Comparison of ENCODE assay signal across 13 cellular contexts in genomic region chr9:114719290-114719689, GRCh38. TPM values are rescaled to one million over a fixed set of nuclear protein-coding genes. Genes with fewer than 3 reads are reported as not detected.
DNase-seq lines count a peak whose midpoint lies in the region; ATAC-seq lines count a peak whose summit lies in the region.
"Had no signal": no experiment of that assay in that cellular context is flagged by ENCODE, and none has a peak within 500 bp of the region (broad histone marks: within the 10 kb centered on the region; RNA-seq: fewer than 3 reads in every experiment).

No MANE protein-coding gene starts in this region.

- no peaks in the 10 kb centered on the region for H3K27me3 Mint-ChIP-seq in activated T-cell treated with anti-CD3 and anti-CD28 coated beads, Interleukin-2, amount 50 U/mL, for 72 hours (ENCODE audit: low read depth)
- H3K27me3 Mint-ChIP-seq in stimulated activated memory B cell treated with anti-CD40 and anti-IgM and Interleukin-4, amounts not matched to agents 10 μg/mL and 1 μg/mL and 100 μg/mL, for 72 hours = peaks cover 33% of the 10 kb centered on the region

- peak overlapping the region; percentile 98 for H3K27ac Mint-ChIP-seq in activated T-cell treated with anti-CD3 and anti-CD28 coated beads, Interleukin-2, amount 50 U/mL, for 72 hours
- peak overlapping the region; percentile 96 to 99 for H3K27ac Mint-ChIP-seq in activated naive CD4-positive, alpha-beta T cell treated with anti-CD3 and anti-CD28 coated beads, Interleukin-2, amount 50 U/mL, for 72 hours
- H3K27ac Mint-ChIP-seq in stimulated activated memory B cell treated with anti-CD40 and anti-IgM and Interleukin-4, amounts not matched to agents 10 μg/mL and 1 μg/mL and 100 μg/mL, for 72 hours = peak overlapping the region; percentile 71

- H3K4me3 Mint-ChIP-seq in activated T-cell treated with anti-CD3 and anti-CD28 coated beads, Interleukin-2, amount 50 U/mL, for 72 hours = peak overlapping the region; percentile 62 to 81
- no peak overlapping the region for H3K4me3 Mint-ChIP-seq in stimulated activated memory B cell treated with anti-CD40 and anti-IgM and Interleukin-4, amounts not matched to agents 10 μg/mL and 1 μg/mL and 100 μg/mL, for 72 hours

- DNase-seq in activated T-cell treated with anti-CD3 and anti-CD28 coated beads, Interleukin-2, amount 50 U/mL, for 72 hours = no peak
- DNase-seq in activated T-cell treated with anti-CD3 and anti-CD28 coated beads for 4 hours = no peak
- DNase-seq in NCI-H510A treated with DMSO at 0.1 percent for 48 hours (lab: John Stamatoyannopoulos, UW) = peak; percentile 53
- DNase-seq in activated naive CD4-positive, alpha-beta T cell treated with anti-CD3 and anti-CD28 coated beads, Interleukin-2, amount 50 U/mL, for 72 hours (ENCODE audit: low spot score in 2 of 2) = peak in 1 of 2 donors; percentile 17
- no peak for DNase-seq in NOMO-1 treated with dmso at 0.1 percent for 144 hours (lab: John Stamatoyannopoulos, UW; ENCODE audit: unreplicated experiment)
- DNase-seq: brain microvascular endothelial cell, NCI-H1092 treated with DMSO at 0.1 percent for 48 hours, SHP77, T1000 had no signal

- peaks cover 81% of the 10 kb centered on the region for H3K4me1 Mint-ChIP-seq in activated T-cell treated with anti-CD3 and anti-CD28 coated beads, Interleukin-2, amount 50 U/mL, for 72 hours (ENCODE audit: low read depth)
- H3K4me1 Mint-ChIP-seq in stimulated activated memory B cell treated with anti-CD40 and anti-IgM and Interleukin-4, amounts not matched to agents 10 μg/mL and 1 μg/mL and 100 μg/mL, for 72 hours = peaks cover 41% of the 10 kb centered on the region

- peaks cover 19 to 20% of the 10 kb centered on the region in 2 donors for H3K9me3 Mint-ChIP-seq in activated T-cell treated with anti-CD3 and anti-CD28 coated beads, Interleukin-2, amount 50 U/mL, for 72 hours
- peaks cover 21 to 37% of the 10 kb centered on the region in 2 donors for H3K9me3 Mint-ChIP-seq in activated naive CD4-positive, alpha-beta T cell treated with anti-CD3 and anti-CD28 coated beads, Interleukin-2, amount 50 U/mL, for 72 hours
- peaks cover 13% of the 10 kb centered on the region for H3K9me3 Mint-ChIP-seq in stimulated activated memory B cell treated with anti-CD40 and anti-IgM and Interleukin-4, amounts not matched to agents 10 μg/mL and 1 μg/mL and 100 μg/mL, for 72 hours

- H3K36me3 Mint-ChIP-seq in activated T-cell treated with anti-CD3 and anti-CD28 coated beads, Interleukin-2, amount 50 U/mL, for 72 hours (ENCODE audit: insufficient read depth in 2 of 2) = peaks cover 20 to 41% of the 10 kb centered on the region in 2 donors
- peaks cover 43 to 56% of the 10 kb centered on the region in 2 donors for H3K36me3 Mint-ChIP-seq in activated naive CD4-positive, alpha-beta T cell treated with anti-CD3 and anti-CD28 coated beads, Interleukin-2, amount 50 U/mL, for 72 hours
- H3K36me3 Mint-ChIP-seq in stimulated activated memory B cell treated with anti-CD40 and anti-IgM and Interleukin-4, amounts not matched to agents 10 μg/mL and 1 μg/mL and 100 μg/mL, for 72 hours = peaks cover 10% of the 10 kb centered on the region

- no peak for ATAC-seq in activated T-cell treated with anti-CD3 and anti-CD28 coated beads, Interleukin-2, amount 50 U/mL, for 72 hours (replicated peaks in 1 of 2)
- ATAC-seq in activated naive CD4-positive, alpha-beta T cell treated with anti-CD3 and anti-CD28 coated beads, Interleukin-2, amount 50 U/mL, for 72 hours = no peak
- no peak for ATAC-seq in stimulated activated memory B cell treated with anti-CD40 and anti-IgM and Interleukin-4, amounts not matched to agents 10 μg/mL and 1 μg/mL and 100 μg/mL, for 72 hours
- ATAC-seq in GM21526 (IDR thresholded peaks at IDR 0.05; ENCODE audit: low FRiP score, unreplicated experiment) (no peak), HG03342 (IDR thresholded peaks at IDR 0.05; ENCODE audit: unreplicated experiment) (no peak)

RNA-seq across cellular contexts. Expression of gene TEX48, which starts 37.3 kb away (rescaled TPM):
- total RNA-seq in activated T-cell treated with anti-CD3 and anti-CD28 coated beads, Interleukin-2, amount 50 U/mL, for 72 hours = 1 to 10 TPM; 1.4 to 1.7 TPM
- total RNA-seq in activated naive CD4-positive, alpha-beta T cell treated with anti-CD3 and anti-CD28 coated beads, Interleukin-2, amount 50 U/mL, for 72 hours = not detected
- total RNA-seq: lower leg skin had no signal
